27 cellular contexts compared by ENCODE assay signal in genomic region chr9:136273244-136273865, GRCh38. TPM values are rescaled to one million over a fixed set of nuclear protein-coding genes. Genes with fewer than 3 reads are reported as not detected.
"Had no signal": no experiment of that assay in that cellular context is flagged by ENCODE, and none has a peak within 500 bp of the region (broad histone marks: within the 10 kb centered on the region; RNA-seq: fewer than 3 reads in every experiment).

No MANE protein-coding gene starts in this region.

- H3K9me3 ChIP-seq: breast epithelium, colonic mucosa, esophagus muscularis mucosa, gastroesophageal sphincter, sigmoid colon, thoracic aorta, vagina had no signal

- H3K4me1 ChIP-seq: breast epithelium, colonic mucosa, vagina had no signal

- ATAC-seq: gastroesophageal sphincter; left ventricle myocardium superior; naive thymus-derived CD8-positive, alpha-beta T cell; WTC11 had no signal

- H3K9ac ChIP-seq: neural progenitor cell had no signal

- H3K27me3 ChIP-seq: colonic mucosa, dorsolateral prefrontal cortex, neural progenitor cell, vagina had no signal

- H3K4me3 ChIP-seq: breast epithelium, colonic mucosa, dorsolateral prefrontal cortex, esophagus muscularis mucosa, gastroesophageal sphincter, neural progenitor cell, sigmoid colon, thoracic aorta, vagina had no signal

- H2AFZ ChIP-seq: neural progenitor cell had no signal

- H3K27ac ChIP-seq: breast epithelium, colonic mucosa, dorsolateral prefrontal cortex, esophagus muscularis mucosa, gastroesophageal sphincter, neural progenitor cell, sigmoid colon, thoracic aorta, vagina had no signal

- DNase-seq: activated CD4-positive, alpha-beta T cell treated with anti-CD3 and anti-CD28 coated beads, Interleukin-2, amount 50 U/mL, for 4 hours; activated CD8-positive, alpha-beta memory T cell treated with anti-CD3 and anti-CD28 coated beads for 24 hours; activated CD8-positive, alpha-beta memory T cell treated with anti-CD3 and anti-CD28 coated beads, Interleukin-2, amount 50 U/mL, for 4 hours; activated naive CD4-positive, alpha-beta T cell treated with Interleukin-2 at 50 U/mL for 16 hours; activated naive CD8-positive, alpha-beta T cell treated with anti-CD3 and anti-CD28 coated beads for 36 hours; activated T-cell treated with anti-CD3 and anti-CD28 coated beads, Interleukin-2, amount 50 U/mL, for 24 hours; amniotic stem cell; colonic mucosa; dorsolateral prefrontal cortex; head of caudate nucleus; left ventricle myocardium superior; mammary epithelial cell; naive thymus-derived CD8-positive, alpha-beta T cell; posterior cingulate gyrus; sigmoid colon; stimulated activated CD4-positive, alpha-beta T cell treated with anti-CD3 and anti-CD28 coated beads, Interleukin-2, amount 100 ng/mL, for 48 hours; stimulated activated naive CD4-positive, alpha-beta T cell had no signal

- H3K36me3 ChIP-seq: breast epithelium, colonic mucosa, esophagus muscularis mucosa, gastroesophageal sphincter, neural progenitor cell, sigmoid colon, thoracic aorta, vagina had no signal

- FAIRE-seq: islet of Langerhans had no signal

- H3K4me2 ChIP-seq: neural progenitor cell had no signal

RNA-seq across cellular contexts. Expression of gene CCDC187, which starts 30.5 kb away (rescaled TPM):
- total RNA-seq: activated naive CD8-positive, alpha-beta T cell treated with anti-CD3 and anti-CD28 coated beads for 36 hours; activated T-helper 2 cell treated with anti-CD3 and anti-CD28 coated beads, Interferon-gamma antibody, Interleukin-2, Interleukin-4, amounts not matched to agents 10 μg/mL and 5 μg/mL and 100 μg/mL, durations not matched to agents 14 hours and 24 hours and 36 hours; breast epithelium; esophagus muscularis mucosa; gastroesophageal sphincter; left ventricle myocardium superior; naive thymus-derived CD8-positive, alpha-beta T cell; omental fat pad; sigmoid colon; thoracic aorta; vagina had no signal
- polyA plus RNA-seq: mammary epithelial cell; naive thymus-derived CD8-positive, alpha-beta T cell had no signal
